Comparison of ENCODE assay signal across 11 cellular contexts in genomic region chr9:73437758-73438157, GRCh38.
DNase-seq lines count a peak whose midpoint lies in the region; ATAC-seq and TF ChIP-seq lines count a peak whose summit lies in the region.
"Had no signal": no experiment of that assay in that cellular context is flagged by ENCODE, and none has a peak within 500 bp of the region (broad histone marks: within the 10 kb centered on the region; RNA-seq: fewer than 3 reads in every experiment).

No MANE protein-coding gene starts in this region.

- ATAC-seq in GM21423 (IDR thresholded peaks at IDR 0.05; ENCODE audit: unreplicated experiment) (peak; percentile 85), HG03354 (IDR thresholded peaks at IDR 0.05; ENCODE audit: poor library complexity, severe bottlenecking, unreplicated experiment) (peak; percentile 87), heart right ventricle (no peak)
- no peak for ATAC-seq in activated naive CD4-positive, alpha-beta T cell treated with anti-CD3 and anti-CD28 coated beads, Interleukin-2, amount 50 U/mL, for 72 hours
- ATAC-seq in CD8-positive, alpha-beta T cell, result no peak
- ATAC-seq: activated CD8-positive, alpha-beta memory T cell treated with anti-CD3 and anti-CD28 coated beads, Interleukin-2, amount 10 ng/mL, durations not matched to agents 7 days and 5 days; stimulated activated naive CD8-positive, alpha-beta T cell treated with anti-CD3 and anti-CD28 coated beads, Interleukin-15, amount 100 ng/mL, for 72 hours had no signal

- H3K9me3 ChIP-seq in adipocyte (ENCODE audit: control insufficient read depth, low read length) (no peaks in the 10 kb centered on the region), heart right ventricle (no peaks in the 10 kb centered on the region)
- no peaks in the 10 kb centered on the region for H3K9me3 ChIP-seq in CD8-positive, alpha-beta T cell (ENCODE audit: low read length)

- H3K9ac ChIP-seq in adipocyte (ENCODE audit: low read length), result no peak overlapping the region

- WGBS in heart right ventricle, 2 donors, result 47 to 54% methylated on average over 1 of the region's 1 CpG

- no peaks in the 10 kb centered on the region for H3K27me3 Mint-ChIP-seq in CD8-positive, alpha-beta T cell (ENCODE audit: low read depth)
- H3K27me3 Mint-ChIP-seq: activated CD8-positive, alpha-beta memory T cell treated with anti-CD3 and anti-CD28 coated beads, Interleukin-2, amount 10 ng/mL, durations not matched to agents 7 days and 5 days; stimulated activated naive CD8-positive, alpha-beta T cell treated with anti-CD3 and anti-CD28 coated beads, Interleukin-15, amount 100 ng/mL, for 72 hours had no signal

- H3K4me1 Mint-ChIP-seq in CD8-positive, alpha-beta T cell (ENCODE audit: low read depth), result no peaks in the 10 kb centered on the region
- H3K4me1 Mint-ChIP-seq: activated CD8-positive, alpha-beta memory T cell treated with anti-CD3 and anti-CD28 coated beads, Interleukin-2, amount 10 ng/mL, durations not matched to agents 7 days and 5 days; stimulated activated naive CD8-positive, alpha-beta T cell treated with anti-CD3 and anti-CD28 coated beads, Interleukin-15, amount 100 ng/mL, for 72 hours had no signal

- no peaks in the 10 kb centered on the region for H3K36me3 Mint-ChIP-seq in activated naive CD4-positive, alpha-beta T cell treated with anti-CD3 and anti-CD28 coated beads, Interleukin-2, amount 50 U/mL, for 72 hours
- H3K36me3 Mint-ChIP-seq in CD8-positive, alpha-beta T cell, result no peaks in the 10 kb centered on the region
- H3K36me3 Mint-ChIP-seq: activated CD8-positive, alpha-beta memory T cell treated with anti-CD3 and anti-CD28 coated beads, Interleukin-2, amount 10 ng/mL, durations not matched to agents 7 days and 5 days had no signal

- no peaks in the 10 kb centered on the region for H3K9me3 Mint-ChIP-seq in activated naive CD4-positive, alpha-beta T cell treated with anti-CD3 and anti-CD28 coated beads, Interleukin-2, amount 50 U/mL, for 72 hours
- H3K9me3 Mint-ChIP-seq in CD8-positive, alpha-beta T cell, result no peaks in the 10 kb centered on the region

- H3K36me3 ChIP-seq in adipocyte (ENCODE audit: control insufficient read depth, insufficient read depth, low read length, severe bottlenecking), result no peaks in the 10 kb centered on the region
- no peaks in the 10 kb centered on the region for H3K36me3 ChIP-seq in CD8-positive, alpha-beta T cell (ENCODE audit: insufficient read depth, low read length)
- no peaks in the 10 kb centered on the region for H3K36me3 ChIP-seq in heart right ventricle

- intact Hi-C loops in CD8-positive, alpha-beta T cell (cut with DNase I, micrococcal nuclease), result no loop called here
- intact Hi-C loops in heart right ventricle (cut with DNase I), result no loop called here

- CTCF ChIA-PET in CD8-positive, alpha-beta T cell (lab: Charles Lee), result no interaction called here

- POLR2A ChIA-PET in CD8-positive, alpha-beta T cell (lab: Charles Lee), result no interaction called here

- no peak overlapping the region for H3K27ac Mint-ChIP-seq in activated naive CD4-positive, alpha-beta T cell treated with anti-CD3 and anti-CD28 coated beads, Interleukin-2, amount 50 U/mL, for 72 hours
- H3K27ac Mint-ChIP-seq in CD8-positive, alpha-beta T cell, result no peak overlapping the region
- H3K27ac Mint-ChIP-seq: activated CD8-positive, alpha-beta memory T cell treated with anti-CD3 and anti-CD28 coated beads, Interleukin-2, amount 10 ng/mL, durations not matched to agents 7 days and 5 days; stimulated activated naive CD8-positive, alpha-beta T cell treated with anti-CD3 and anti-CD28 coated beads, Interleukin-15, amount 100 ng/mL, for 72 hours had no signal

- peak; percentile 10 for DNase-seq in AG09319 (ENCODE audit: extremely low read depth, low read depth)
- DNase-seq in adipocyte (ENCODE audit: low read depth), result peak; percentile 30
- DNase-seq in activated CD8-positive, alpha-beta memory T cell treated with anti-CD3 and anti-CD28 coated beads for 24 hours, result no peak
- DNase-seq in activated naive CD4-positive, alpha-beta T cell treated with anti-CD3 and anti-CD28 coated beads, Interleukin-2, amount 50 U/mL, for 72 hours (ENCODE audit: low spot score in 2 of 2), result no peak
- no peak for DNase-seq in CD8-positive, alpha-beta T cell
- DNase-seq in heart right ventricle, result no peak
- DNase-seq: activated CD8-positive, alpha-beta memory T cell treated with anti-CD3 and anti-CD28 coated beads, Interleukin-2, amount 10 ng/mL, durations not matched to agents 7 days and 5 days; SHP77 treated with DMSO at 0.1 percent for 48 hours; stimulated activated naive CD8-positive, alpha-beta T cell treated with anti-CD3 and anti-CD28 coated beads, Interleukin-15, amount 100 ng/mL, for 72 hours had no signal

- H3K27me3 ChIP-seq in adipocyte (replicated peaks; ENCODE audit: control insufficient read depth, insufficient read depth, low read length) (no peaks in the 10 kb centered on the region), heart right ventricle (no peaks in the 10 kb centered on the region)
- H3K27me3 ChIP-seq in CD8-positive, alpha-beta T cell (ENCODE audit: insufficient read depth, low read length), result no peaks in the 10 kb centered on the region

- H3K4me1 ChIP-seq in adipocyte (ENCODE audit: control insufficient read depth, insufficient read depth, low read length) (peaks cover 37% of the 10 kb centered on the region), heart right ventricle (no peaks in the 10 kb centered on the region)
- H3K4me1 ChIP-seq in CD8-positive, alpha-beta T cell (ENCODE audit: insufficient read depth, low read length), result no peaks in the 10 kb centered on the region

- H3K4me3 ChIP-seq in adipocyte (ENCODE audit: low read length) (no peak overlapping the region), heart right ventricle (no peak overlapping the region)
- no peak overlapping the region for H3K4me3 ChIP-seq in CD8-positive, alpha-beta T cell (ENCODE audit: low read depth, low read length)

- no peak overlapping the region for H3K4me3 Mint-ChIP-seq in CD8-positive, alpha-beta T cell
- H3K4me3 Mint-ChIP-seq: activated CD8-positive, alpha-beta memory T cell treated with anti-CD3 and anti-CD28 coated beads, Interleukin-2, amount 10 ng/mL, durations not matched to agents 7 days and 5 days; stimulated activated naive CD8-positive, alpha-beta T cell treated with anti-CD3 and anti-CD28 coated beads, Interleukin-15, amount 100 ng/mL, for 72 hours had no signal

- TF ChIP-seq CTCF in AG09319 (IDR thresholded peaks at IDR 0.05; ENCODE audit: low read depth, low read length) (no peak), heart right ventricle (IDR thresholded peaks at IDR 0.05) (no peak)
- no peak for TF ChIP-seq CTCF in CD8-positive, alpha-beta T cell (IDR thresholded peaks at IDR 0.05)

- no peak overlapping the region for H3K27ac ChIP-seq in CD8-positive, alpha-beta T cell (ENCODE audit: low read depth, low read length)
- no peak overlapping the region for H3K27ac ChIP-seq in heart right ventricle

Comparison
In these comparisons a context has a peak if more than half of its experiments do, and no peak if none do; other contexts are left out.
1. DNase-seq: peak in AG09319 (single experiment) and adipocyte (single experiment); none in activated CD8-positive, alpha-beta memory T cell treated with anti-CD3 and anti-CD28 coated beads for 24 hours (single experiment), activated naive CD4-positive, alpha-beta T cell treated with anti-CD3 and anti-CD28 coated beads, Interleukin-2, amount 50 U/mL, for 72 hours (0 of 2), CD8-positive, alpha-beta T cell (0 of 7) and heart right ventricle (0 of 2).
2. ATAC-seq: peak in GM21423 (single experiment) and HG03354 (single experiment); none in activated naive CD4-positive, alpha-beta T cell treated with anti-CD3 and anti-CD28 coated beads, Interleukin-2, amount 50 U/mL, for 72 hours (0 of 2), CD8-positive, alpha-beta T cell (single experiment) and heart right ventricle (0 of 8).